Comparison of ENCODE assay signal across 1 cellular context in the genomic region with DNA sequence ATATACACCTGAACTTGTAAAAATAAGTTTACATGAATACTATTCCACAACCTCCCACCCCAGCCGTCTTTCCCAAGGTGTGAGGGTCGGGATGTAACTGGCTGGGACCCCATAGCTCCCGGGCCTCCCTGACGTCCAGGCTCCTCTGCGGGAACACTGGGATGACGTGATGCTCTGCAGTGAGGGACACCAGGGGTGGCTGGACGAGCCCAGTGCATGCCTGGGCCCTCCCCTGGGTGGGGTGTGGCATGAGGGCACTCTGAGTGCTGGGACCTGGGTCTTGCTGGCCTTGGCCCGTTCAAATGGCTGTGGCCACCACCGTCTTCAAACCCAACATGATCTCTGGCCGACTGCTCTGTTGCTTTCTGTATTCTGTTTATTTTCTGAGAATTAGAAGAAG.
TF ChIP-seq lines count a peak whose summit lies in the region.

No MANE protein-coding gene starts in this region.

TF ChIP-seq in HepG2, 621 proteins besides CTCF, POLR2A, EP300 and RAD21 (continued from another document):
- TF ChIP-seq CCDC6 (CRISPR knock-in tag; IDR thresholded peaks at IDR 0.05) = no peak
- TF ChIP-seq, protein P1, sequence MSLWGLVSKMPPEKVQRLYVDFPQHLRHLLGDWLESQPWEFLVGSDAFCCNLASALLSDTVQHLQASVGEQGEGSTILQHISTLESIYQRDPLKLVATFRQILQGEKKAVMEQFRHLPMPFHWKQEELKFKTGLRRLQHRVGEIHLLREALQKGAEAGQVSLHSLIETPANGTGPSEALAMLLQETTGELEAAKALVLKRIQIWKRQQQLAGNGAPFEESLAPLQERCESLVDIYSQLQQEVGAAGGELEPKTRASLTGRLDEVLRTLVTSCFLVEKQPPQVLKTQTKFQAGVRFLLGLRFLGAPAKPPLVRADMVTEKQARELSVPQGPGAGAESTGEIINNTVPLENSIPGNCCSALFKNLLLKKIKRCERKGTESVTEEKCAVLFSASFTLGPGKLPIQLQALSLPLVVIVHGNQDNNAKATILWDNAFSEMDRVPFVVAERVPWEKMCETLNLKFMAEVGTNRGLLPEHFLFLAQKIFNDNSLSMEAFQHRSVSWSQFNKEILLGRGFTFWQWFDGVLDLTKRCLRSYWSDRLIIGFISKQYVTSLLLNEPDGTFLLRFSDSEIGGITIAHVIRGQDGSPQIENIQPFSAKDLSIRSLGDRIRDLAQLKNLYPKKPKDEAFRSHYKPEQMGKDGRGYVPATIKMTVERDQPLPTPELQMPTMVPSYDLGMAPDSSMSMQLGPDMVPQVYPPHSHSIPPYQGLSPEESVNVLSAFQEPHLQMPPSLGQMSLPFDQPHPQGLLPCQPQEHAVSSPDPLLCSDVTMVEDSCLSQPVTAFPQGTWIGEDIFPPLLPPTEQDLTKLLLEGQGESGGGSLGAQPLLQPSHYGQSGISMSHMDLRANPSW (CRISPR knock-in tag; IDR thresholded peaks at IDR 0.05; ENCODE audit: borderline replicate concordance) = no peak
- TF ChIP-seq, protein P2, sequence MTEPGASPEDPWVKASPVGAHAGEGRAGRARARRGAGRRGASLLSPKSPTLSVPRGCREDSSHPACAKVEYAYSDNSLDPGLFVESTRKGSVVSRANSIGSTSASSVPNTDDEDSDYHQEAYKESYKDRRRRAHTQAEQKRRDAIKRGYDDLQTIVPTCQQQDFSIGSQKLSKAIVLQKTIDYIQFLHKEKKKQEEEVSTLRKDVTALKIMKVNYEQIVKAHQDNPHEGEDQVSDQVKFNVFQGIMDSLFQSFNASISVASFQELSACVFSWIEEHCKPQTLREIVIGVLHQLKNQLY (CRISPR knock-in tag; IDR thresholded peaks at IDR 0.05) = no peak
- no peak for TF ChIP-seq ZBTB3 (CRISPR knock-in tag; IDR thresholded peaks at IDR 0.05; ENCODE audit: borderline replicate concordance, low read depth)
- TF ChIP-seq, protein P3, sequence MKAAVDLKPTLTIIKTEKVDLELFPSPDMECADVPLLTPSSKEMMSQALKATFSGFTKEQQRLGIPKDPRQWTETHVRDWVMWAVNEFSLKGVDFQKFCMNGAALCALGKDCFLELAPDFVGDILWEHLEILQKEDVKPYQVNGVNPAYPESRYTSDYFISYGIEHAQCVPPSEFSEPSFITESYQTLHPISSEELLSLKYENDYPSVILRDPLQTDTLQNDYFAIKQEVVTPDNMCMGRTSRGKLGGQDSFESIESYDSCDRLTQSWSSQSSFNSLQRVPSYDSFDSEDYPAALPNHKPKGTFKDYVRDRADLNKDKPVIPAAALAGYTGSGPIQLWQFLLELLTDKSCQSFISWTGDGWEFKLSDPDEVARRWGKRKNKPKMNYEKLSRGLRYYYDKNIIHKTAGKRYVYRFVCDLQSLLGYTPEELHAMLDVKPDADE (CRISPR knock-in tag; IDR thresholded peaks at IDR 0.05) = no peak
- TF ChIP-seq TEAD2 (CRISPR knock-in tag; IDR thresholded peaks at IDR 0.05) = no peak
- no peak for TF ChIP-seq ZNF768 (CRISPR knock-in tag; IDR thresholded peaks at IDR 0.05)
- no peak for TF ChIP-seq CBX5 (CRISPR knock-in tag; IDR thresholded peaks at IDR 0.05; ENCODE audit: borderline replicate concordance)
- TF ChIP-seq, protein P4, sequence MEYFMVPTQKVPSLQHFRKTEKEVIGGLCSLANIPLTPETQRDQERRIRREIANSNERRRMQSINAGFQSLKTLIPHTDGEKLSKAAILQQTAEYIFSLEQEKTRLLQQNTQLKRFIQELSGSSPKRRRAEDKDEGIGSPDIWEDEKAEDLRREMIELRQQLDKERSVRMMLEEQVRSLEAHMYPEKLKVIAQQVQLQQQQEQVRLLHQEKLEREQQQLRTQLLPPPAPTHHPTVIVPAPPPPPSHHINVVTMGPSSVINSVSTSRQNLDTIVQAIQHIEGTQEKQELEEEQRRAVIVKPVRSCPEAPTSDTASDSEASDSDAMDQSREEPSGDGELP (IDR thresholded peaks at IDR 0.05; ENCODE audit: borderline replicate concordance, low read depth) = no peak
- TF ChIP-seq MTA1 (CRISPR knock-in tag; IDR thresholded peaks at IDR 0.05; ENCODE audit: borderline replicate concordance) = no peak
- no peak for TF ChIP-seq ZFP1 (CRISPR knock-in tag; IDR thresholded peaks at IDR 0.05)
- TF ChIP-seq ZNF883 (CRISPR knock-in tag; IDR thresholded peaks at IDR 0.05; ENCODE audit: not compliant biosample characterization) = no peak
- TF ChIP-seq PHF8 (CRISPR knock-in tag; IDR thresholded peaks at IDR 0.05) = no peak
- no peak for TF ChIP-seq ZNF747 (CRISPR knock-in tag; IDR thresholded peaks at IDR 0.05; ENCODE audit: borderline replicate concordance)
